20 cellular contexts compared by ENCODE assay signal in genomic region chr15:41411441-41411840, GRCh38.
"Had no signal": no experiment of that assay in that cellular context is flagged by ENCODE, and none has a peak within 500 bp of the region (broad histone marks: within the 10 kb centered on the region; RNA-seq: fewer than 3 reads in every experiment).

No MANE protein-coding gene starts in this region.

- DNase-seq: IMR-90, Karpas-422, KG1, MM.1S, NCI-H1092 treated with DMSO at 0.1 percent for 48 hours, NCI-H1436, NCI-H1694, NCI-H187 treated with DMSO at 0.1 percent for 48 hours, NCI-H2029 treated with DMSO at 0.1 percent for 48 hours, NCI-H2171, NCI-H226, NCI-H446, NCI-H510A, NCI-H524 treated with DMSO at 0.1 percent for 48 hours, NCI-H774, SHP77 treated with DMSO at 0.1 percent for 48 hours, SJCRH30 had no signal

- ATAC-seq: Panc1, Right ventricle myocardium inferior, SK-N-SH treated with all-trans-retinoic acid at 6 μM for 48 hours had no signal

- H3K4me1 ChIP-seq: SJCRH30 had no signal

- H3K36me3 ChIP-seq: SJCRH30 had no signal

- H3K27me3 ChIP-seq: SJCRH30 had no signal

- H3K27ac ChIP-seq: SJCRH30 had no signal

- H3K4me3 ChIP-seq: SJCRH30 had no signal

- H3K9me3 ChIP-seq: SJCRH30 had no signal
